In the genomic region with DNA sequence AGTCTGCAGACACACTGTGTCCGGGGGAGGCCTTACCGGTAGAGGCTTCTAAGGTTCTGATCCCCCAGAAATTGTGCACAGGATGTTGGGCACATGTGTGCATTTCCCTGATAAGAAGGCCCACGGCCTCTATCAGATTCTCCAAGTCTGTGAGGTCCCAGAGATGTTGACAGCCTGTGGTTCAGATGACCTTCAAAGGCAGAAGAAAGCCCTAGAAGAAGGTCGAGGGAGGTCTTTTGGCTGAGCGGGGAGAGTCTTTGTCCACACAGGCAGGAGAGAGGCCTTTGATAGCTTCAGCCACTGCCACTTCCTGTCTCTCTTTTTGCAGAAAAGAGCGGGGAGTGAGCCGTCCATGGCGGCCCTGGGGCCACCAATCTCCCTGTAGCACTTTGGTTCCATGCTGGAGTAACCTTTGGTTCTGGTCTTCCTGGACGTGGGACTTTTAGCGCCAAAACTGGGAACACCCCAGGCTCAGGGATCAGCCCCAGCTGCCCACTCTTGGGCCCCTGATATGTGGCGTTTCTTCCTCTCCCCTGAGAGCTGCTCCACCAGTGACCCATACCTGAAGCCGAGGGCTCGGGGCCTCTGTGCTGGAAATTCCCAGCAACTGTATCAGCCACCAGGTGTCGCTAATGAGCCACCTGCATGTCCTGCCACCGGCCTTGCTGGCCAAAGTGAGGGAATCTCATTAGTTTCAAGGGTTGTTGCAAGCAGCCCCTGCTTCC, we compare ENCODE assay signal across 8 cellular contexts. TPM values are rescaled to one million over a fixed set of nuclear protein-coding genes. Genes with fewer than 3 reads are reported as not detected.
DNase-seq lines count a peak whose midpoint lies in the region; ATAC-seq and TF ChIP-seq lines count a peak whose summit lies in the region.

No MANE protein-coding gene starts in this region.

- H3K4me3 ChIP-seq in AG10803 (ENCODE audit: low read length) = no peak overlapping the region
- H3K4me3 ChIP-seq in right lobe of liver = no peak overlapping the region

- DNase-seq in AG10803 (ENCODE audit: low read depth) = peak; percentile 60
- peak; percentile 92 for DNase-seq in GM20000 (ENCODE audit: low spot score)
- DNase-seq in NCI-H526 treated with DMSO at 0.1 percent for 48 hours (lab: John Stamatoyannopoulos, UW) = peak; percentile 27
- DNase-seq in activated CD4-positive, alpha-beta T cell treated with anti-CD3 and anti-CD28 coated beads, Interleukin-2, amount 50 U/mL, for 1 hour = peak; percentile 75
- peak; percentile 88 for DNase-seq in dermis blood vessel endothelial cell
- peak; percentile 76 to 77 (median 76) for DNase-seq in right lobe of liver
- DNase-seq in stimulated activated CD4-positive, alpha-beta T cell treated with anti-CD3 and anti-CD28 coated beads, TNF-alpha, amount 100 ng/mL, for 4 hours (ENCODE audit: low read depth in 3 of 3) = peak; percentile 46 to 57 (median 47)

- no peaks in the 10 kb centered on the region for H3K9me3 ChIP-seq in right lobe of liver

- H3K36me3 ChIP-seq in right lobe of liver = peaks cover 0 to 13% (median 0%) of the 10 kb centered on the region in 4 donors

- no peak for TF ChIP-seq POLR2A in right lobe of liver (IDR thresholded peaks at IDR 0.05)

- no peak overlapping the region for H3K27ac ChIP-seq in right lobe of liver

- no peaks in the 10 kb centered on the region for H3K4me1 ChIP-seq in right lobe of liver

- intact Hi-C loops in right lobe of liver (cut with DNase I) = loop anchor here (5.0 to 10.0 kb wide), 3 partner anchors 49 to 366 kb away; no protein-coding TSS in a partner anchor

- no peaks in the 10 kb centered on the region for H3K27me3 ChIP-seq in right lobe of liver

- WGBS in right lobe of liver (ENCODE audit: insufficient coverage, low coverage, low lambda C conversion rate, missing lambda C conversion rate) = 39% methylated on average over 5 of the region's 15 CpGs

- TF ChIP-seq CTCF in AG10803 (conservative IDR thresholded peaks at IDR 0.05; ENCODE audit: low read length) (peak; percentile 94), GM20000 (IDR thresholded peaks at IDR 0.05; ENCODE audit: extremely low read depth, missing control alignments) (peak; percentile 97), right lobe of liver (IDR thresholded peaks at IDR 0.05) (peak; percentile 83 to 96 (median 95))

- ATAC-seq in right lobe of liver (peak; percentile 70 to 84 (median 76)), HG02970 (IDR thresholded peaks at IDR 0.05; ENCODE audit: low FRiP score, unreplicated experiment) (no peak)

RNA-seq across cellular contexts. Expression of gene LGALS9, which starts 28.1 kb away (rescaled TPM):
- total RNA-seq in dermis blood vessel endothelial cell = 41.5 and 47.3 TPM in 2 replicates
- 10 to 100 TPM in 4 of 6 experiments, 1 to 10 TPM in 2; 9.1 to 37.9 (median 12.4) TPM for total RNA-seq in right lobe of liver

Comparison
In these comparisons a context has a peak if more than half of its experiments do, and no peak if none do; other contexts are left out.
1. DNase-seq: peak in every context shown above with its lines; median percentile 92 in GM20000; 88 in dermis blood vessel endothelial cell; 76 in right lobe of liver; 75 in activated CD4-positive, alpha-beta T cell treated with anti-CD3 and anti-CD28 coated beads, Interleukin-2, amount 50 U/mL, for 1 hour; 60 in AG10803; 47 in stimulated activated CD4-positive, alpha-beta T cell treated with anti-CD3 and anti-CD28 coated beads, TNF-alpha, amount 100 ng/mL, for 4 hours; 27 in NCI-H526 treated with DMSO at 0.1 percent for 48 hours.